22 cellular contexts compared by ENCODE assay signal in genomic region chr15:81156324-81156723, GRCh38. TPM values are rescaled to one million over a fixed set of nuclear protein-coding genes. Genes with fewer than 3 reads are reported as not detected.
"Had no signal": no experiment of that assay in that cellular context is flagged by ENCODE, and none has a peak within 500 bp of the region (broad histone marks: within the 10 kb centered on the region; RNA-seq: fewer than 3 reads in every experiment).

No MANE protein-coding gene starts in this region.

- H3K4me1 Mint-ChIP-seq: endodermal cell had no signal

- H3K27ac Mint-ChIP-seq: endodermal cell; immature natural killer cell; memory B cell; stimulated activated naive B cell treated with anti-CD40 and anti-IgM and Interleukin-4, amounts not matched to agents 10 μg/mL and 1 μg/mL and 100 μg/mL, for 72 hours had no signal

- H3K36me3 Mint-ChIP-seq: immature natural killer cell; memory B cell; naive B cell; stimulated activated naive B cell treated with anti-CD40 and anti-IgM and Interleukin-4, amounts not matched to agents 10 μg/mL and 1 μg/mL and 100 μg/mL, for 72 hours had no signal

- H3K9me3 ChIP-seq: esophagus muscularis mucosa, gastroesophageal sphincter, left lung, lower lobe of right lung, psoas muscle, right lobe of liver, stomach had no signal

- H3K4me3 Mint-ChIP-seq: endodermal cell; immature natural killer cell; memory B cell; naive B cell; nephron; stimulated activated naive B cell treated with anti-CD40 and anti-IgM and Interleukin-4, amounts not matched to agents 10 μg/mL and 1 μg/mL and 100 μg/mL, for 72 hours had no signal

- DNase-seq: effector CD4-positive, alpha-beta T cell; glutamatergic neuron; left lung; lower lobe of right lung; stimulated activated CD4-positive, alpha-beta T cell treated with anti-CD3 and anti-CD28 coated beads, Interleukin-2, amount 100 ng/mL, for 24 hours; stimulated activated CD4-positive, alpha-beta T cell treated with anti-CD3 and anti-CD28 coated beads, Interleukin-4, amount 100 ng/mL, for 4 hours had no signal

- H3K27me3 ChIP-seq: left lung, right lobe of liver, stomach had no signal

- H3K9me3 Mint-ChIP-seq: endodermal cell; immature natural killer cell; memory B cell; nephron; stimulated activated naive B cell treated with anti-CD40 and anti-IgM and Interleukin-4, amounts not matched to agents 10 μg/mL and 1 μg/mL and 100 μg/mL, for 72 hours had no signal

- H3K4me1 ChIP-seq: psoas muscle, right lobe of liver had no signal

- H3K4me3 ChIP-seq: coronary artery, esophagus muscularis mucosa, gastroesophageal sphincter, left lung, lower lobe of right lung, psoas muscle, right lobe of liver, stomach had no signal

- H3K36me3 ChIP-seq: esophagus muscularis mucosa, gastroesophageal sphincter, left lung, lower lobe of right lung, right lobe of liver, stomach had no signal

- H3K27ac ChIP-seq: left lung, lower lobe of right lung, psoas muscle, right lobe of liver had no signal

RNA-seq across cellular contexts. Expression of gene CFAP161, which starts 22.3 kb away (rescaled TPM):
- total RNA-seq: chondrocyte, endodermal cell, endothelial cell of umbilical vein had no signal
- polyA plus RNA-seq: keratinocyte, urinary bladder had no signal

RNA-seq across cellular contexts. Expression of gene IL16, which starts 40.4 kb away (rescaled TPM):
- polyA plus RNA-seq: keratinocyte had no signal
